8 cellular contexts compared by ENCODE assay signal in genomic region chr1:161389158-161389557, GRCh38. TPM values are rescaled to one million over a fixed set of nuclear protein-coding genes. Genes with fewer than 3 reads are reported as not detected.
DNase-seq lines count a peak whose midpoint lies in the region; ATAC-seq and TF ChIP-seq lines count a peak whose summit lies in the region.
"Not testable (repeated sequence)": the region's sequence is repeated elsewhere in the genome, so short reads cannot be mapped to it uniquely, and the experiment has no call there.

No MANE protein-coding gene starts in this region.

- H4K20me1 ChIP-seq in osteoblast (ENCODE audit: insufficient read depth, low read length) = not testable (repeated sequence)

- H3K36me3 Mint-ChIP-seq in IgD-negative memory B cell = not testable (repeated sequence)

- H3K27ac ChIP-seq in C4-2B = peak overlapping the region; percentile 76
- H3K27ac ChIP-seq in left lung = peak overlapping the region; percentile 97 to 98
- peak overlapping the region; percentile 97 for H3K27ac ChIP-seq in osteoblast (ENCODE audit: low read depth, low read length)
- H3K27ac ChIP-seq in temporal lobe (ENCODE audit: low read depth, low read length) = peak overlapping the region; percentile 92

- H3K79me2 ChIP-seq in osteoblast (ENCODE audit: insufficient read depth, low read length) = not testable (repeated sequence)

- not testable (repeated sequence) for H3K9me3 Mint-ChIP-seq in IgD-negative memory B cell

- not testable (repeated sequence) for H3K27me3 ChIP-seq in left lung; osteoblast (ENCODE audit: insufficient read depth, low read length)

- H3K4me3 ChIP-seq in WI38 (ENCODE audit: low read depth, low read length) (peak overlapping the region; percentile 53), astrocyte of the spinal cord (ENCODE audit: low read depth, low read length) (peak overlapping the region; percentile 56), epithelial cell of proximal tubule (ENCODE audit: low read depth, low read length) (peak overlapping the region; percentile 55), left lung (peak overlapping the region; percentile 41 to 59), osteoblast (ENCODE audit: insufficient read depth, low read length) (peak overlapping the region; percentile 77)

- not testable (repeated sequence) for TF ChIP-seq CTCF in C4-2B (conservative IDR thresholded peaks at IDR 0.05); WI38 (IDR thresholded peaks at IDR 0.05; ENCODE audit: low read depth, low read length); astrocyte of the spinal cord (IDR thresholded peaks at IDR 0.05; ENCODE audit: low read depth, low read length); epithelial cell of proximal tubule (conservative IDR thresholded peaks at IDR 0.05; ENCODE audit: low read depth, low read length); left lung (IDR thresholded peaks at IDR 0.05); osteoblast (IDR thresholded peaks at IDR 0.05; ENCODE audit: extremely low read depth, low read depth, low read length)

- ATAC-seq in left lung = not testable (repeated sequence)

- peak overlapping the region; percentile 90 to 96 (median 90) for H3K4me3 Mint-ChIP-seq in IgD-negative memory B cell

- H3K27me3 Mint-ChIP-seq in IgD-negative memory B cell = not testable (repeated sequence)

- H3K27ac Mint-ChIP-seq in IgD-negative memory B cell = peak overlapping the region; percentile 91 to 96 (median 95)

- peaks cover 3 to 20% of the 10 kb centered on the region in 2 donors for H3K4me1 ChIP-seq in left lung
- H3K4me1 ChIP-seq in osteoblast (ENCODE audit: insufficient read depth, low read length) = not testable (repeated sequence)

- peak overlapping the region; percentile 98 for H2AFZ ChIP-seq in osteoblast (ENCODE audit: low read length)

- peak overlapping the region; percentile 97 for H3K4me2 ChIP-seq in osteoblast (ENCODE audit: insufficient read depth, low read length)

- peaks cover 5 to 15% (median 12%) of the 10 kb centered on the region in 3 donors for H3K4me1 Mint-ChIP-seq in IgD-negative memory B cell

- H3K9me3 ChIP-seq in left lung; osteoblast (ENCODE audit: low read depth, low read length): not testable (repeated sequence)

- intact Hi-C loops in left lung (cut with DNase I) = loop anchor here in 1 of 2 donors (10.0 kb wide), 1 partner anchor 164 kb away; the partner anchor contains the start of genes APOA2 and TOMM40L

- in situ Hi-C loops in astrocyte of the spinal cord (cut with HindIII; ENCODE audit: low sequenced_read_pairs) = not testable (repeated sequence)

- not testable (repeated sequence) for H3K36me3 ChIP-seq in left lung; osteoblast (ENCODE audit: insufficient read depth, low read length)

- DNase-seq in astrocyte of the spinal cord (ENCODE audit: low read depth, low spot score); epithelial cell of proximal tubule (ENCODE audit: low read depth); left lung; osteoblast (ENCODE audit: insufficient read length, low spot score, missing footprints): not testable (repeated sequence)

RNA-seq across cellular contexts. Expression of gene CFAP126, which starts 21.5 kb away (rescaled TPM):
- not detected for polyA plus RNA-seq in IgD-negative memory B cell
- total RNA-seq in epithelial cell of proximal tubule (not detected in 2 replicates), left lung (1 to 10 TPM in 1 of 2 donors, not detected in 1; 5.8 TPM), osteoblast (not detected in 2 replicates), temporal lobe (0.49 TPM)
